In genomic region chr22:38313384-38313955, GRCh38 we compare ENCODE assay signal across 8 cellular contexts. TPM values are rescaled to one million over a fixed set of nuclear protein-coding genes. Genes with fewer than 3 reads are reported as not detected.
DNase-seq lines count a peak whose midpoint lies in the region; ATAC-seq and TF ChIP-seq lines count a peak whose summit lies in the region.

No MANE protein-coding gene starts in this region.

- H3K36me3 Mint-ChIP-seq in WTC11 = peaks cover 57% of the 10 kb centered on the region
- peaks cover 8% of the 10 kb centered on the region for H3K36me3 Mint-ChIP-seq in progenitor cell of endocrine pancreas (ENCODE audit: insufficient read depth)

- TF ChIP-seq CTCF in GM12865 (IDR thresholded peaks at IDR 0.05; ENCODE audit: insufficient read depth, low read depth, low read length, missing control alignments) = no peak
- no peak for TF ChIP-seq CTCF in WTC11 (IDR thresholded peaks at IDR 0.05)
- no peak for TF ChIP-seq CTCF in fibroblast of the aortic adventitia (IDR thresholded peaks at IDR 0.05; ENCODE audit: insufficient read depth, low read length)
- TF ChIP-seq CTCF in progenitor cell of endocrine pancreas (IDR thresholded peaks at IDR 0.05; ENCODE audit: unreplicated experiment) = no peak

- peaks cover 77% of the 10 kb centered on the region for H3K4me1 Mint-ChIP-seq in WTC11
- H3K4me1 Mint-ChIP-seq in progenitor cell of endocrine pancreas (ENCODE audit: low read depth) = peaks cover 36% of the 10 kb centered on the region

- H3K9me3 Mint-ChIP-seq in WTC11 = no peaks in the 10 kb centered on the region
- no peaks in the 10 kb centered on the region for H3K9me3 Mint-ChIP-seq in progenitor cell of endocrine pancreas (ENCODE audit: low read depth)

- H3K27ac Mint-ChIP-seq in WTC11 (peak overlapping the region; percentile 93), progenitor cell of endocrine pancreas (peak overlapping the region; percentile 85)

- ATAC-seq in WTC11 = no peak
- ATAC-seq in activated CD4-positive, CD25-positive, alpha-beta regulatory T cell treated with anti-CD3 and anti-CD28 coated beads, Interleukin-2, amount 50 U/mL, for 24 hours = no peak

- peak overlapping the region; percentile 94 for H3K4me3 Mint-ChIP-seq in WTC11
- H3K4me3 Mint-ChIP-seq in progenitor cell of endocrine pancreas (ENCODE audit: low read depth) = no peak overlapping the region

- peak; percentile 80 for DNase-seq in GM12865 (ENCODE audit: low read depth)
- no peak for DNase-seq in WTC11 (ENCODE audit: low spot score)
- peak; percentile 82 for DNase-seq in fibroblast of the aortic adventitia (ENCODE audit: low read depth)
- DNase-seq in progenitor cell of endocrine pancreas (ENCODE audit: low spot score, unreplicated experiment) = no peak
- DNase-seq in NCI-H69 (lab: John Stamatoyannopoulos, UW) = no peak
- no peak for DNase-seq in cerebellum (ENCODE audit: low spot score)
- no peak for DNase-seq in HEK293T (ENCODE audit: extremely low spot score)

- CTCF ChIA-PET in WTC11 (lab: Charles Lee) = interaction anchor here (0.7 to 2.6 kb wide), 8 partner anchors 8 to 239 kb away, joined by 3 to 12 read pairs (median 5); no protein-coding TSS in a partner anchor
- CTCF ChIA-PET in HEK293T (lab: Yijun Ruan, JAX) = interaction anchor here (1.0 kb wide), 1 partner anchor 12 kb away, joined by 3 read pairs; no protein-coding TSS in a partner anchor

- POLR2A ChIA-PET in WTC11 (lab: Charles Lee) = interaction anchor here (1.6 kb wide), 1 partner anchor 12 kb away, joined by 6 read pairs; no protein-coding TSS in a partner anchor
- POLR2A ChIA-PET in HEK293T (lab: Yijun Ruan, JAX) = interaction anchor here (1.0 to 1.2 kb wide), 3 partner anchors 8 to 30 kb away, joined by 3 to 5 read pairs (median 4); no protein-coding TSS in a partner anchor

- H3K27me3 Mint-ChIP-seq in WTC11 (ENCODE audit: low read depth) (no peaks in the 10 kb centered on the region), progenitor cell of endocrine pancreas (no peaks in the 10 kb centered on the region)

- H3K4me3 ChIP-seq in GM12865 (ENCODE audit: low read depth, low read length) (peak overlapping the region; percentile 82), fibroblast of the aortic adventitia (ENCODE audit: low read depth, low read length) (peak overlapping the region; percentile 80)

TF ChIP-seq in WTC11, 78 proteins besides CTCF, POLR2A, EP300 and RAD21 (continues in another document):
- TF ChIP-seq ZNF532 (CRISPR knock-in tag; IDR thresholded peaks at IDR 0.05; ENCODE audit: borderline replicate concordance) = no peak

TF ChIP-seq in HEK293T, 16 proteins besides CTCF, POLR2A, EP300 and RAD21:
- TF ChIP-seq FOXK2 (IDR thresholded peaks at IDR 0.05) (no peak), HDGF (IDR thresholded peaks at IDR 0.05; ENCODE audit: borderline replicate concordance) (no peak), NFRKB (IDR thresholded peaks at IDR 0.05) (no peak), ARNT (IDR thresholded peaks at IDR 0.05) (no peak), ELF4 (IDR thresholded peaks at IDR 0.05) (no peak), PKNOX1 (IDR thresholded peaks at IDR 0.05) (no peak), LEF1 (IDR thresholded peaks at IDR 0.05; ENCODE audit: borderline replicate concordance) (no peak), SUZ12 (IDR thresholded peaks at IDR 0.05) (no peak), ZNF384 (IDR thresholded peaks at IDR 0.05) (no peak), BHLHE40 (IDR thresholded peaks at IDR 0.05; ENCODE audit: borderline replicate concordance) (no peak), FOXM1 (IDR thresholded peaks at IDR 0.05; ENCODE audit: borderline replicate concordance) (no peak), TARDBP (IDR thresholded peaks at IDR 0.05) (no peak)
TF ChIP-seq in HEK293T: peak in this region for 0.

RNA-seq across cellular contexts. Expression of gene CSNK1E, which starts 3.8 kb away (rescaled TPM):
- 262 to 271 TPM (median 265 TPM) in 3 replicates for total RNA-seq in WTC11 (2021)
- 31.5 and 94.7 TPM in 2 replicates for total RNA-seq in fibroblast of the aortic adventitia (ENCODE audit: low replicate concordance)
- 246 and 250 TPM in 2 replicates for total RNA-seq in progenitor cell of endocrine pancreas
- 157 TPM for total RNA-seq in cerebellum

RNA-seq across cellular contexts. Expression of gene TMEM184B, which starts 40.7 kb away (rescaled TPM):
- total RNA-seq in WTC11 (2021) (85.9 to 89.7 TPM (median 88.1 TPM) in 3 replicates), fibroblast of the aortic adventitia (ENCODE audit: low replicate concordance) (20.2 and 46.0 TPM in 2 replicates), progenitor cell of endocrine pancreas (67.3 and 71.7 TPM in 2 replicates), cerebellum (23.8 TPM)

Comparison
In these comparisons a context has a peak if more than half of its experiments do, and no peak if none do; other contexts are left out.
1. DNase-seq: peak in GM12865 (single experiment) and fibroblast of the aortic adventitia (single experiment); none in WTC11 (single experiment), progenitor cell of endocrine pancreas (single experiment), NCI-H69 (single experiment), cerebellum (single experiment) and HEK293T (single experiment).